ENCODE assay signal across 22 cellular contexts in the genomic region with DNA sequence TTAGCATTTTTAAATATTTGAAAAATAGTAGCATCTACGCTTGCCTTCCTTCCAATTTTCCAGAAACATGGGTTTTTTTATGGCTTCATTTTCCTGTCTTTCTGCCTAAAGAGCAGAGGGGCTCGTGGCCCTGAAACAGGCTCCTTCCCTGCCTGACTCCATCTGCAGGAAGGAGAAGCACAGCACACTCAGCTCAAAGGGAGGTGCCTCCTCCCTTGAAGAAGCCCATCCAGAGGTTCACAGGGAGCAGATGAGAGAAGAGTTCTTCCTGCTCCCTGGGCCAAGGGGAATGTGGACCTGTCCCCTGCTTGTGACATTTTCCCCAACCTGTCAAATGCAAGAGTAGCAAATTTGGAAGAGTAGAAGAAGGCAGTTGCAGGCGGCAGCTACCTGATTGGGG. TPM values are rescaled to one million over a fixed set of nuclear protein-coding genes. Genes with fewer than 3 reads are reported as not detected.
DNase-seq lines count a peak whose midpoint lies in the region; TF ChIP-seq lines count a peak whose summit lies in the region.
"Had no signal": no experiment of that assay in that cellular context is flagged by ENCODE, and none has a peak within 500 bp of the region (broad histone marks: within the 10 kb centered on the region; RNA-seq: fewer than 3 reads in every experiment).

No MANE protein-coding gene starts in this region.

- H3K4me3 Mint-ChIP-seq in IgD-negative memory B cell: no peak overlapping the region
- H3K4me3 Mint-ChIP-seq in neural progenitor cell: no peak overlapping the region
- H3K4me3 Mint-ChIP-seq: activated CD8-positive, alpha-beta T cell treated with anti-CD3 and anti-CD28 coated beads, Interleukin-2, amount 10 ng/mL, durations not matched to agents 7 days and 5 days; CD8-positive, alpha-beta memory T cell; immature natural killer cell; stimulated activated naive B cell treated with anti-CD40 and anti-IgM and Interleukin-4, amounts not matched to agents 10 μg/mL and 1 μg/mL and 100 μg/mL, for 72 hours; T-helper 2 cell treated with Interferon-gamma antibody and Interleukin-4, amounts not matched to agents 5 μg/mL and 100 μg/mL, for 36 hours had no signal

- no peaks in the 10 kb centered on the region for H3K27me3 Mint-ChIP-seq in IgD-negative memory B cell
- H3K27me3 Mint-ChIP-seq in neural progenitor cell (ENCODE audit: insufficient read depth, low read depth): no peaks in the 10 kb centered on the region
- H3K27me3 Mint-ChIP-seq: stimulated activated naive B cell treated with anti-CD40 and anti-IgM and Interleukin-4, amounts not matched to agents 10 μg/mL and 1 μg/mL and 100 μg/mL, for 72 hours had no signal

- peaks cover 18 to 35% (median 23%) of the 10 kb centered on the region in 3 donors for H3K4me1 Mint-ChIP-seq in IgD-negative memory B cell
- peaks cover 19% of the 10 kb centered on the region for H3K4me1 Mint-ChIP-seq in neural progenitor cell

- peak overlapping the region; percentile 80 for H3K27ac ChIP-seq in neural progenitor cell
- H3K27ac ChIP-seq: breast epithelium, neutrophil, testis had no signal

- peak; percentile 42 for DNase-seq in ELF-1 (ENCODE audit: low read depth, low spot score)
- DNase-seq in choroid plexus epithelial cell (ENCODE audit: low read depth): no peak
- no peak for DNase-seq in neural progenitor cell (ENCODE audit: low spot score)
- no peak for DNase-seq in NCI-H2196 (lab: John Stamatoyannopoulos, UW; ENCODE audit: unreplicated experiment)
- no peak for DNase-seq in activated CD8-positive, alpha-beta memory T cell treated with anti-CD3 and anti-CD28 coated beads for 24 hours
- DNase-seq in GM03348 (ENCODE audit: low spot score): no peak
- DNase-seq: activated CD8-positive, alpha-beta T cell treated with anti-CD3 and anti-CD28 coated beads, Interleukin-2, amount 10 ng/mL, durations not matched to agents 7 days and 5 days; activated T-cell treated with anti-CD3 and anti-CD28 coated beads, Interleukin-2, amount 50 U/mL, for 1 hour; CD8-positive, alpha-beta memory T cell; DMS53; immature natural killer cell; left ventricle myocardium superior; NCI-H1105 treated with DMSO at 0.1 percent for 48 hours; NCI-H2081; SK-N-SH; stimulated activated CD4-positive, alpha-beta T cell treated with anti-CD3 and anti-CD28 coated beads, Interleukin-2, amount 100 ng/mL, for 24 hours; stimulated activated naive B cell treated with anti-CD40 and anti-IgM and Interleukin-4, amounts not matched to agents 10 μg/mL and 1 μg/mL and 100 μg/mL, for 72 hours; testis had no signal

- peaks cover 16% of the 10 kb centered on the region for H3F3A ChIP-seq in neural progenitor cell (ENCODE audit: low read depth)

- H3K9ac ChIP-seq in neural progenitor cell: no peak overlapping the region
- H3K9ac ChIP-seq: SK-N-SH had no signal

- no peaks in the 10 kb centered on the region for H3K27me3 ChIP-seq in neural progenitor cell
- H3K27me3 ChIP-seq: breast epithelium, neutrophil, testis had no signal

- H3K27ac Mint-ChIP-seq in IgD-negative memory B cell (peak overlapping the region in 2 of 3 donors; percentile 7 to 53), neural progenitor cell (no peak overlapping the region)
- H3K27ac Mint-ChIP-seq: activated CD8-positive, alpha-beta T cell treated with anti-CD3 and anti-CD28 coated beads, Interleukin-2, amount 10 ng/mL, durations not matched to agents 7 days and 5 days; stimulated activated naive B cell treated with anti-CD40 and anti-IgM and Interleukin-4, amounts not matched to agents 10 μg/mL and 1 μg/mL and 100 μg/mL, for 72 hours; T-helper 2 cell treated with Interferon-gamma antibody and Interleukin-4, amounts not matched to agents 5 μg/mL and 100 μg/mL, for 36 hours had no signal

- TF ChIP-seq CTCF in choroid plexus epithelial cell (conservative IDR thresholded peaks at IDR 0.05; ENCODE audit: low read depth, low read length): peak; percentile 39
- TF ChIP-seq CTCF in neural progenitor cell (IDR thresholded peaks at IDR 0.05): no peak

- H3K36me3 Mint-ChIP-seq in IgD-negative memory B cell (peaks cover 10% of the 10 kb centered on the region), neural progenitor cell (peaks cover 3% of the 10 kb centered on the region)
- H3K36me3 Mint-ChIP-seq: immature natural killer cell had no signal

- H3K9me3 ChIP-seq in neural progenitor cell (ENCODE audit: low read depth): no peaks in the 10 kb centered on the region
- H3K9me3 ChIP-seq: breast epithelium, neutrophil, SK-N-SH, testis had no signal

- no peak overlapping the region for H3K4me3 ChIP-seq in choroid plexus epithelial cell (ENCODE audit: low read depth, low read length)
- no peak overlapping the region for H3K4me3 ChIP-seq in neural progenitor cell
- H3K4me3 ChIP-seq: breast epithelium, testis had no signal

- no peak overlapping the region for H2AFZ ChIP-seq in neural progenitor cell (replicated peaks)

- H3K9me3 Mint-ChIP-seq in IgD-negative memory B cell (no peaks in the 10 kb centered on the region), neural progenitor cell (no peaks in the 10 kb centered on the region)
- H3K9me3 Mint-ChIP-seq: CD8-positive, alpha-beta memory T cell; immature natural killer cell; stimulated activated naive B cell treated with anti-CD40 and anti-IgM and Interleukin-4, amounts not matched to agents 10 μg/mL and 1 μg/mL and 100 μg/mL, for 72 hours; T-helper 2 cell treated with Interferon-gamma antibody and Interleukin-4, amounts not matched to agents 5 μg/mL and 100 μg/mL, for 36 hours had no signal

- H3K79me2 ChIP-seq in neural progenitor cell (ENCODE audit: low read depth): peaks cover 55% of the 10 kb centered on the region

- H3K36me3 ChIP-seq in neural progenitor cell: no peaks in the 10 kb centered on the region
- H3K36me3 ChIP-seq: breast epithelium, neutrophil had no signal

- H3K4me2 ChIP-seq in neural progenitor cell: no peak overlapping the region
- H3K4me2 ChIP-seq: SK-N-SH had no signal

- peaks cover 52% of the 10 kb centered on the region for H4K20me1 ChIP-seq in neural progenitor cell (ENCODE audit: low read depth)

- peaks cover 20% of the 10 kb centered on the region for H3K4me1 ChIP-seq in neural progenitor cell
- H3K4me1 ChIP-seq: breast epithelium, testis had no signal

RNA-seq across cellular contexts. Expression of a gene that starts 55.8 kb away (rescaled TPM):
- polyA plus RNA-seq in IgD-negative memory B cell: 112 TPM
- 66.1 and 110 TPM in 2 replicates for total RNA-seq in neural progenitor cell (ENCODE audit: low replicate concordance)
